ENCODE assay signal across 31 cellular contexts in the genomic region with DNA sequence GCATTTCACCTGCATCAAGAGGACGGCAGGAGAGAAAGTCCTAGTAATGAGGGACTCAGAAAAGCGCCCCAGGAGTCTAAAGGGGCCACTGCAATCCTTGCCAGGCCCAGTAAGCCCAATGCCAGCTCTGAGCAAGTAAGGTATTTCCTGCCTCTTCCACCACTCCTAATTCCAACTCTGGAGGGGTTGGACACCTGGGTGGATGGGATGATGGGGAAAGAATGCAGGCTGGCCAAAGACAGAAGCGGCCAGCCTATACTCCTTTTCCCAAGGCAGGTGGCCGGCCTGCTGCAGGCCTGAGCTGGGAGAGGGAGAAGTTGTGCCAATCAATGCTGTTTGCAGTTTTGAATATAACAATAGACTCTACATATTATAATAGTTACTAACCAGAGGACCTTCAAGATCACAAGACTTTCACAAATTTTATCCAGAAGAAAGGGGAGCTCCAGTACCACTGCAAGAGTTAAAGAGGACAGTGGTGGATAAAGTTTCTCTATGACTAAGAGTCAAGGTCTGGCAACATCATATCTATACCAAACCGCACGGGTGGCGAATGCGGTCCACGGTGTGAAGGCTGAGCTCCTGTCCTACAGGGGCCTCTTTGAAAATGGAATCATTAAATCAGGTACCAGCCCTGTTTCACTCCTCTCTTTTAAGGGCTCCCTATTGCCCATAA.
"Had no signal": no experiment of that assay in that cellular context is flagged by ENCODE, and none has a peak within 500 bp of the region (broad histone marks: within the 10 kb centered on the region; RNA-seq: fewer than 3 reads in every experiment).

No MANE protein-coding gene starts in this region.

- ATAC-seq: naive thymus-derived CD8-positive, alpha-beta T cell; psoas muscle; right cardiac atrium; right lobe of liver; stimulated activated naive B cell treated with anti-CD40 and anti-IgM and Interleukin-4, amounts not matched to agents 10 μg/mL and 1 μg/mL and 100 μg/mL, for 72 hours had no signal

- H3K4me1 Mint-ChIP-seq: neural crest cell had no signal

- H3K4me1 ChIP-seq: parathyroid adenoma, psoas muscle, right lobe of liver, thyroid gland, tibial nerve, upper lobe of left lung, uterus had no signal

- H3K27ac ChIP-seq: neutrophil, ovary, parathyroid adenoma, psoas muscle, right lobe of liver, skin epidermis, spleen, stomach, thoracic aorta, thyroid gland, tibial nerve, upper lobe of left lung, uterus had no signal

- H3K27ac Mint-ChIP-seq: naive thymus-derived CD8-positive, alpha-beta T cell; nephron progenitor cell; progenitor cell of endocrine pancreas; stimulated activated naive B cell treated with anti-CD40 and anti-IgM and Interleukin-4, amounts not matched to agents 10 μg/mL and 1 μg/mL and 100 μg/mL, for 72 hours; stimulated activated naive CD8-positive, alpha-beta T cell treated with anti-CD3 and anti-CD28 coated beads, Interleukin-15, Interleukin-2, amounts not matched to agents 100 ng/mL and 50 ng/mL, for 24 hours had no signal

- DNase-seq: naive B cell; naive thymus-derived CD8-positive, alpha-beta T cell; nephron progenitor cell; nucleus accumbens; ovary; posterior cingulate gyrus; psoas muscle; right cardiac atrium; right lobe of liver; spleen; stimulated activated CD4-positive, alpha-beta T cell treated with anti-CD3 and anti-CD28 coated beads, Interleukin-12 subunit alpha, Interleukin-12 subunit beta, amount 100 ng/mL, for 4 hours; stimulated activated CD4-positive, alpha-beta T cell treated with anti-CD3 and anti-CD28 coated beads, Interleukin-1b, Interleukin-23, amount 100 ng/mL, for 48 hours; stimulated activated CD4-positive, alpha-beta T cell treated with anti-CD3 and anti-CD28 coated beads, Interleukin-4, amount 100 ng/mL, for 1 hour; stimulated activated CD4-positive, alpha-beta T cell treated with anti-CD3 and anti-CD28 coated beads, Interleukin-4, amount 100 ng/mL, for 4 hours; stimulated activated CD8-positive, alpha-beta memory T cell treated with anti-CD3 and anti-CD28 coated beads, Interleukin-4, amount 100 ng/mL, for 48 hours; stimulated activated naive B cell treated with anti-CD40 and anti-IgM and Interleukin-4, amounts not matched to agents 10 μg/mL and 1 μg/mL and 100 μg/mL, for 72 hours; stimulated activated naive CD4-positive, alpha-beta T cell treated with Interleukin-2 at 50 U/mL for 16 hours; thyroid gland; trophoblast cell; upper lobe of left lung; uterus had no signal

- H3K36me3 ChIP-seq: neutrophil, ovary, right lobe of liver, spleen, stomach, thoracic aorta, thyroid gland, tibial nerve, upper lobe of left lung, uterus had no signal

- H3K9me3 ChIP-seq: ovary, right lobe of liver, thyroid gland, uterus had no signal

- H3K4me3 Mint-ChIP-seq: naive B cell; naive thymus-derived CD8-positive, alpha-beta T cell; nephron progenitor cell; neural crest cell; stimulated activated naive B cell treated with anti-CD40 and anti-IgM and Interleukin-4, amounts not matched to agents 10 μg/mL and 1 μg/mL and 100 μg/mL, for 72 hours; stimulated activated naive CD8-positive, alpha-beta T cell treated with anti-CD3 and anti-CD28 coated beads, Interleukin-15, Interleukin-2, amounts not matched to agents 100 ng/mL and 50 ng/mL, for 24 hours had no signal

- H3K27me3 ChIP-seq: neutrophil, ovary, right lobe of liver, stomach, thyroid gland, tibial nerve, upper lobe of left lung, uterus had no signal

- H3K27me3 Mint-ChIP-seq: progenitor cell of endocrine pancreas had no signal

- H3K4me3 ChIP-seq: ovary, psoas muscle, right lobe of liver, skin epidermis, smooth muscle cell, spleen, stomach, thoracic aorta, thyroid gland, tibial nerve, upper lobe of left lung, uterus had no signal
